ENCODE assay signal across 8 cellular contexts in genomic region chr6:4316867-4317400, GRCh38.
DNase-seq lines count a peak whose midpoint lies in the region; ATAC-seq and TF ChIP-seq lines count a peak whose summit lies in the region.

No MANE protein-coding gene starts in this region.

- H3K4me1 ChIP-seq in breast epithelium (no peaks in the 10 kb centered on the region), lower lobe of right lung (peaks cover 42% of the 10 kb centered on the region)

- no peaks in the 10 kb centered on the region for H3K36me3 ChIP-seq in breast epithelium
- H3K36me3 ChIP-seq in lower lobe of right lung, result no peaks in the 10 kb centered on the region

- H3K4me3 ChIP-seq in breast epithelium, result peak overlapping the region in 1 of 3 donors; percentile 50
- no peak overlapping the region for H3K4me3 ChIP-seq in lower lobe of right lung

- ATAC-seq in lower lobe of right lung (peak; percentile 81 to 86), GM18867 (IDR thresholded peaks at IDR 0.05; ENCODE audit: unreplicated experiment) (no peak)

- H3K9me3 ChIP-seq in breast epithelium, result peaks cover 5 to 12% of the 10 kb centered on the region in 2 donors
- H3K9me3 ChIP-seq in lower lobe of right lung, result peaks cover 9% of the 10 kb centered on the region

- DNase-seq in AG08396 (ENCODE audit: low spot score), result peak; percentile 48
- peak; percentile 1 for DNase-seq in NAMALWA (ENCODE audit: low spot score)
- DNase-seq in breast epithelium (ENCODE audit: low spot score in 2 of 2), result no peak
- peak; percentile 56 for DNase-seq in lower lobe of right lung
- DNase-seq in NCI-H446 treated with DMSO at 0.1 percent for 48 hours (lab: John Stamatoyannopoulos, UW), result no peak
- DNase-seq in inferior parietal cortex (ENCODE audit: extremely low spot score), result no peak
- no peak for DNase-seq in HK-2 (ENCODE audit: unreplicated experiment)

- H3K27ac ChIP-seq in breast epithelium (peak overlapping the region; percentile 43 to 78), lower lobe of right lung (peak overlapping the region; percentile 76)

- H3K27me3 ChIP-seq in breast epithelium (no peaks in the 10 kb centered on the region), lower lobe of right lung (ENCODE audit: low read depth) (no peaks in the 10 kb centered on the region)

- intact Hi-C loops in breast epithelium (cut with DNase I; ENCODE audit: low total_unique reads) (no loop called here), lower lobe of right lung (cut with DNase I) (no loop called here)

- TF ChIP-seq POLR2A in breast epithelium (IDR thresholded peaks at IDR 0.05), result no peak

- TF ChIP-seq CTCF in breast epithelium (IDR thresholded peaks at IDR 0.05) (no peak), lower lobe of right lung (IDR thresholded peaks at IDR 0.05) (peak; percentile 16)

Comparison
In these comparisons a context has a peak if more than half of its experiments do, and no peak if none do; other contexts are left out.
1. DNase-seq: peak in AG08396 (single experiment), NAMALWA (single experiment) and lower lobe of right lung (single experiment); none in breast epithelium (0 of 2), NCI-H446 treated with DMSO at 0.1 percent for 48 hours (single experiment), inferior parietal cortex (single experiment) and HK-2 (single experiment).